Comparison of ENCODE assay signal across 8 cellular contexts in genomic region chr19:48899781-48900476, GRCh38. TPM values are rescaled to one million over a fixed set of nuclear protein-coding genes. Genes with fewer than 3 reads are reported as not detected.
DNase-seq lines count a peak whose midpoint lies in the region; ATAC-seq and TF ChIP-seq lines count a peak whose summit lies in the region.

TSS of gene NUCB1 (plus strand) at chr19:48900312. CDS start at chr19:48900797, 485 bp downstream.

- H3K9me3 Mint-ChIP-seq in activated CD4-positive, alpha-beta T cell treated with anti-CD3 and anti-CD28 coated beads for 36 hours (ENCODE audit: low read depth) = no peaks in the 10 kb centered on the region

- peak within 1 kb of the TSS; percentile 99 for H3K4me3 Mint-ChIP-seq in activated CD4-positive, alpha-beta T cell treated with anti-CD3 and anti-CD28 coated beads for 36 hours

- POLR2A ChIA-PET in activated CD4-positive, alpha-beta T cell treated with anti-CD3 and anti-CD28 coated beads for 36 hours (lab: Charles Lee) = interaction anchor here (0.6 to 2.0 kb wide), 12 partner anchors 12 to 406 kb away, joined by 3 to 7 read pairs (median 4); partner anchors contain the start of genes BAX, BCAT2, GYS1 and PPP1R15A

- intact Hi-C loops in activated CD4-positive, alpha-beta T cell treated with anti-CD3 and anti-CD28 coated beads for 36 hours (cut with DNase I, micrococcal nuclease) = loop anchor here (1.0 to 5.0 kb wide), 13 partner anchors 25 to 977 kb away; partner anchors contain the start of genes FTL (in 2 of the 2), AKT1S1 (in 1 of the 2), BAX (in 1 of the 2) and CYTH2 (in 1 of the 2)

- TF ChIP-seq CTCF in AG09309 (IDR thresholded peaks at IDR 0.05; ENCODE audit: control insufficient read depth, insufficient read depth, low read depth, low read length, missing control alignments) (peak; percentile 23), choroid plexus epithelial cell (conservative IDR thresholded peaks at IDR 0.05; ENCODE audit: low read depth, low read length) (peak; percentile 53), kidney epithelial cell (IDR thresholded peaks at IDR 0.05; ENCODE audit: insufficient read depth, low read length, poor library complexity, severe bottlenecking) (peak; percentile 30)

- peak; percentile 89 for DNase-seq in AG09309 (ENCODE audit: low read depth)
- DNase-seq in NCI-H524 (lab: John Stamatoyannopoulos, UW) = peak; percentile 99 to 100
- DNase-seq in activated CD4-positive, alpha-beta T cell treated with anti-CD3 and anti-CD28 coated beads for 36 hours = peak; percentile 100
- DNase-seq in choroid plexus epithelial cell (ENCODE audit: low read depth) = peak; percentile 99
- DNase-seq in kidney epithelial cell (ENCODE audit: low read depth) = peak; percentile 92
- DNase-seq in stimulated activated CD4-positive, alpha-beta T cell treated with anti-CD3 and anti-CD28 coated beads, Interleukin-15, amount 100 ng/mL, for 48 hours (ENCODE audit: low read depth in 2 of 2) = peak; percentile 98 to 100

- H3K4me3 ChIP-seq in AG09309 (ENCODE audit: control insufficient read depth, low read depth, low read length) = peak within 1 kb of the TSS; percentile 55
- peak within 1 kb of the TSS; percentile 98 for H3K4me3 ChIP-seq in choroid plexus epithelial cell (ENCODE audit: low read depth, low read length)
- peak within 1 kb of the TSS; percentile 89 for H3K4me3 ChIP-seq in kidney epithelial cell (ENCODE audit: low read depth, low read length)

- peaks cover 13% of the 10 kb centered on the region for H3K27me3 ChIP-seq in kidney epithelial cell (ENCODE audit: control insufficient read depth, insufficient read depth, low read length)

- CTCF ChIA-PET in activated CD4-positive, alpha-beta T cell treated with anti-CD3 and anti-CD28 coated beads for 36 hours (lab: Charles Lee) = interaction anchor here (0.5 to 2.6 kb wide), 7 partner anchors 14 to 198 kb away, joined by 3 to 12 read pairs (median 5); partner anchors contain the start of genes IZUMO1 and PPP1R15A

- no peaks in the 10 kb centered on the region for H3K36me3 ChIP-seq in kidney epithelial cell (ENCODE audit: control insufficient read depth, insufficient read depth, low read length)

- peak within 1 kb of the TSS; percentile 98 for H3K27ac Mint-ChIP-seq in activated CD4-positive, alpha-beta T cell treated with anti-CD3 and anti-CD28 coated beads for 36 hours

- ATAC-seq in GM19035 (IDR thresholded peaks at IDR 0.05; ENCODE audit: unreplicated experiment) (peak; percentile 95), HG03432 (IDR thresholded peaks at IDR 0.05; ENCODE audit: unreplicated experiment) (peak; percentile 86)
- peak; percentile 95 for ATAC-seq in activated CD4-positive, alpha-beta T cell treated with anti-CD3 and anti-CD28 coated beads for 36 hours

- peaks cover 5% of the 10 kb centered on the region for H3K27me3 Mint-ChIP-seq in activated CD4-positive, alpha-beta T cell treated with anti-CD3 and anti-CD28 coated beads for 36 hours

- H3K36me3 Mint-ChIP-seq in activated CD4-positive, alpha-beta T cell treated with anti-CD3 and anti-CD28 coated beads for 36 hours (ENCODE audit: low read depth) = peaks cover 26% of the 10 kb centered on the region

- peaks cover 34% of the 10 kb centered on the region for H3K4me1 Mint-ChIP-seq in activated CD4-positive, alpha-beta T cell treated with anti-CD3 and anti-CD28 coated beads for 36 hours

RNA-seq across cellular contexts. Expression of gene NUCB1, which starts in this region (rescaled TPM):
- total RNA-seq in activated CD4-positive, alpha-beta T cell treated with anti-CD3 and anti-CD28 coated beads for 36 hours = 100 to 1,000 TPM; 115 to 118 TPM
- 248 and 260 TPM in 2 replicates for total RNA-seq in kidney epithelial cell

Comparison
In these comparisons a context has a peak if more than half of its experiments do, and no peak if none do; other contexts are left out.
1. Peak in every context shown above with its lines: DNase-seq, ATAC-seq and H3K4me3 ChIP-seq.